In the genomic region with DNA sequence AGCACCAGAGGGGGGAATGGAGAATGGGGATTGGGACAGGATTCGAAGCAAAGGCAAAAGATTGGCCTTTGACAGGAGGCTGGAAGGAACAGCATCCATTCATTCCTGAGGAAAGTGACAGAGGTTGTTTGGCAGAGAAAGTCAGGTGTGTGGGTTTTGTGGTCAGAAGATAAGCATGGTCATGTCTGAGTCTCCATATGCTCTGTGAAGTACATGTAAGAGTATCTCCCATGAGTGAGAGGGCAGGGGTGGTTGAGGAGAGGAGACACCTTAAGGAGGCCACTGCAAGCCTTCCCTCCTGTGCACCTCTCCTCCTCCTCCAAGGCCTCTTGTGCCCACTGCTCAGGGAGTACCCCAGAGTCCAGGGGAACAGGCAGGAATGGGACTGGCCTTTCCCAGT, we compare ENCODE assay signal across 24 cellular contexts. TPM values are rescaled to one million over a fixed set of nuclear protein-coding genes. Genes with fewer than 3 reads are reported as not detected.
DNase-seq lines count a peak whose midpoint lies in the region; ATAC-seq, FAIRE-seq and TF ChIP-seq lines count a peak whose summit lies in the region.
"Had no signal": no experiment of that assay in that cellular context is flagged by ENCODE, and none has a peak within 500 bp of the region (broad histone marks: within the 10 kb centered on the region; RNA-seq: fewer than 3 reads in every experiment).

No MANE protein-coding gene starts in this region.

- DNase-seq in activated CD4-positive, alpha-beta T cell treated with anti-CD3 and anti-CD28 coated beads, Interleukin-2, amount 10 ng/mL, durations not matched to agents 24 days and 14 days: peak; percentile 42
- DNase-seq in activated CD4-positive, alpha-beta T cell treated with anti-CD3 and anti-CD28 coated beads for 48 hours: no peak
- DNase-seq in astrocyte (ENCODE audit: low read depth): peak; percentile 69
- no peak for DNase-seq in keratinocyte (ENCODE audit: low read depth, low spot score)
- no peak for DNase-seq in NCI-H774 (lab: John Stamatoyannopoulos, UW)
- DNase-seq in Karpas-422: no peak
- DNase-seq in WERI-Rb-1: no peak
- DNase-seq: BE2C; Calu3; CD4-positive, alpha-beta T cell; DMS53; GOT3; NCI-H1105 treated with DMSO at 0.1 percent for 48 hours; NCI-H187; NCI-H345; NCI-H69; SJCRH30 had no signal

- no peak for ATAC-seq in GM18858 (IDR thresholded peaks at IDR 0.05; ENCODE audit: unreplicated experiment)

- intact Hi-C loops in activated CD4-positive, alpha-beta T cell treated with anti-CD3 and anti-CD28 coated beads, Interleukin-2, amount 10 ng/mL, durations not matched to agents 24 days and 14 days (cut with micrococcal nuclease): no loop called here

- no peaks in the 10 kb centered on the region for H3K9me3 Mint-ChIP-seq in activated CD4-positive, alpha-beta T cell treated with anti-CD3 and anti-CD28 coated beads, Interleukin-2, amount 10 ng/mL, durations not matched to agents 24 days and 14 days
- H3K9me3 Mint-ChIP-seq in astrocyte (ENCODE audit: unreplicated experiment): peaks cover 3% of the 10 kb centered on the region
- H3K9me3 Mint-ChIP-seq: CD4-positive, alpha-beta T cell; IgD-negative memory B cell had no signal

- H3K27me3 ChIP-seq in astrocyte (ENCODE audit: insufficient read depth, low read length) (no peaks in the 10 kb centered on the region), keratinocyte (ENCODE audit: control insufficient read depth, extremely low read depth, insufficient read depth, low read length) (no peaks in the 10 kb centered on the region), Karpas-422 (ENCODE audit: low read length) (no peaks in the 10 kb centered on the region), WERI-Rb-1 (ENCODE audit: insufficient read depth, low read depth, severe bottlenecking) (no peaks in the 10 kb centered on the region)
- H3K27me3 ChIP-seq: BE2C, SJCRH30 had no signal

- FAIRE-seq in astrocyte (lab: Jason Lieb, UNC): peak; percentile 13
- FAIRE-seq in keratinocyte (lab: Jason Lieb, UNC): peak; percentile 87
- FAIRE-seq: G401.6 had no signal

- no peaks in the 10 kb centered on the region for H3K9me2 ChIP-seq in Karpas-422 (replicated peaks; ENCODE audit: insufficient read depth, low read length)

- H3K36me3 ChIP-seq in astrocyte (ENCODE audit: insufficient read depth, low read length) (no peaks in the 10 kb centered on the region), keratinocyte (ENCODE audit: control insufficient read depth in 2 of 2, extremely low read depth in 1 of 2, insufficient read depth in 2 of 2, low read length in 2 of 2) (no peaks in the 10 kb centered on the region), Karpas-422 (ENCODE audit: insufficient read depth, low read length) (no peaks in the 10 kb centered on the region), WERI-Rb-1 (no peaks in the 10 kb centered on the region)
- H3K36me3 ChIP-seq: BE2C, SJCRH30 had no signal

- H3K4me3 Mint-ChIP-seq in activated CD4-positive, alpha-beta T cell treated with anti-CD3 and anti-CD28 coated beads, Interleukin-2, amount 10 ng/mL, durations not matched to agents 24 days and 14 days: no peak overlapping the region
- H3K4me3 Mint-ChIP-seq in astrocyte (ENCODE audit: unreplicated experiment): no peak overlapping the region
- H3K4me3 Mint-ChIP-seq: CD4-positive, alpha-beta T cell; IgD-negative memory B cell had no signal

- H3K36me3 Mint-ChIP-seq in activated CD4-positive, alpha-beta T cell treated with anti-CD3 and anti-CD28 coated beads, Interleukin-2, amount 10 ng/mL, durations not matched to agents 24 days and 14 days (ENCODE audit: low read depth): no peaks in the 10 kb centered on the region
- H3K36me3 Mint-ChIP-seq in astrocyte (ENCODE audit: low read depth, unreplicated experiment): no peaks in the 10 kb centered on the region
- H3K36me3 Mint-ChIP-seq: IgD-negative memory B cell had no signal

- no peaks in the 10 kb centered on the region for H3K79me2 ChIP-seq in astrocyte (ENCODE audit: insufficient read depth, low read length)
- no peaks in the 10 kb centered on the region for H3K79me2 ChIP-seq in keratinocyte (ENCODE audit: control insufficient read depth, insufficient read depth, low read length)
- no peaks in the 10 kb centered on the region for H3K79me2 ChIP-seq in Karpas-422 (ENCODE audit: low read length)

- H4K20me1 ChIP-seq in astrocyte (ENCODE audit: insufficient read depth, low read length) (no peaks in the 10 kb centered on the region), keratinocyte (ENCODE audit: control insufficient read depth, extremely low read depth, insufficient read depth, low read length) (no peaks in the 10 kb centered on the region), Karpas-422 (ENCODE audit: insufficient read depth, low read depth, low read length) (no peaks in the 10 kb centered on the region)

- no peak for TF ChIP-seq CTCF in astrocyte (IDR thresholded peaks at IDR 0.05; ENCODE audit: insufficient read depth, low read depth, low read length)
- TF ChIP-seq CTCF in keratinocyte (optimal IDR thresholded peaks at IDR 0.05 in 1 of 3, IDR thresholded peaks at IDR 0.05 in 1 of 3, conservative IDR thresholded peaks at IDR 0.05 in 1 of 3; ENCODE audit: extremely low read depth in 1 of 3, insufficient read depth in 2 of 3, low read length in 3 of 3): no peak
- TF ChIP-seq CTCF in WERI-Rb-1 (IDR thresholded peaks at IDR 0.05; ENCODE audit: low read depth, low read length): no peak

- no peak overlapping the region for H3K27ac Mint-ChIP-seq in activated CD4-positive, alpha-beta T cell treated with anti-CD3 and anti-CD28 coated beads, Interleukin-2, amount 10 ng/mL, durations not matched to agents 24 days and 14 days
- H3K27ac Mint-ChIP-seq in astrocyte (ENCODE audit: unreplicated experiment): no peak overlapping the region
- H3K27ac Mint-ChIP-seq: CD4-positive, alpha-beta T cell; IgD-negative memory B cell had no signal

- dilution Hi-C loops in keratinocyte (cut with MboI; ENCODE audit: extremely low pct_ligation_motif_present, low sequenced_read_pairs): no loop called here

- peaks cover 12% of the 10 kb centered on the region for H3K27me3 Mint-ChIP-seq in activated CD4-positive, alpha-beta T cell treated with anti-CD3 and anti-CD28 coated beads, Interleukin-2, amount 10 ng/mL, durations not matched to agents 24 days and 14 days
- H3K27me3 Mint-ChIP-seq in astrocyte (ENCODE audit: low read depth, unreplicated experiment): no peaks in the 10 kb centered on the region

- H3K4me2 ChIP-seq in astrocyte (ENCODE audit: low read length): no peak overlapping the region
- peak overlapping the region; percentile 25 for H3K4me2 ChIP-seq in keratinocyte (ENCODE audit: control insufficient read depth, extremely low read depth, insufficient read depth, low read depth, low read length)
- H3K4me2 ChIP-seq in Karpas-422 (ENCODE audit: low read depth, low read length, poor library complexity, severe bottlenecking): no peak overlapping the region

- no peaks in the 10 kb centered on the region for H3K9me1 ChIP-seq in keratinocyte (ENCODE audit: control insufficient read depth, extremely low read depth, insufficient read depth, low read length)

- H3K4me3 ChIP-seq in astrocyte (ENCODE audit: insufficient read depth, low read depth, low read length) (no peak overlapping the region), keratinocyte (ENCODE audit: control insufficient read depth in 2 of 3, extremely low read depth in 1 of 3, insufficient read depth in 2 of 3, low read depth in 1 of 3, low read length in 3 of 3) (no peak overlapping the region), Karpas-422 (ENCODE audit: low read length) (no peak overlapping the region), WERI-Rb-1 (ENCODE audit: low read depth, low read length) (no peak overlapping the region)
- H3K4me3 ChIP-seq: SJCRH30 had no signal

- H3K27ac ChIP-seq in astrocyte (ENCODE audit: low read depth, low read length): no peak overlapping the region
- peak overlapping the region; percentile 25 for H3K27ac ChIP-seq in keratinocyte (ENCODE audit: control insufficient read depth, insufficient read depth, low read length)
- H3K27ac ChIP-seq in Karpas-422 (ENCODE audit: low read length): no peak overlapping the region
- no peak overlapping the region for H3K27ac ChIP-seq in WERI-Rb-1
- H3K27ac ChIP-seq: 22Rv1, RWPE1, SJCRH30 had no signal

- H2AFZ ChIP-seq in astrocyte (ENCODE audit: low read depth, low read length): no peak overlapping the region
- no peak overlapping the region for H2AFZ ChIP-seq in keratinocyte (ENCODE audit: control insufficient read depth, low read length)
- no peak overlapping the region for H2AFZ ChIP-seq in Karpas-422 (ENCODE audit: low read length)

- H3K9ac ChIP-seq in astrocyte (ENCODE audit: low read length) (no peak overlapping the region), keratinocyte (ENCODE audit: control insufficient read depth, extremely low read depth, insufficient read depth, low read length) (no peak overlapping the region), Karpas-422 (ENCODE audit: low read length) (no peak overlapping the region)

- H3K4me1 Mint-ChIP-seq in activated CD4-positive, alpha-beta T cell treated with anti-CD3 and anti-CD28 coated beads, Interleukin-2, amount 10 ng/mL, durations not matched to agents 24 days and 14 days: no peaks in the 10 kb centered on the region
- peaks cover 47% of the 10 kb centered on the region for H3K4me1 Mint-ChIP-seq in astrocyte (ENCODE audit: low read depth, unreplicated experiment)

- no peaks in the 10 kb centered on the region for H3K9me3 ChIP-seq in astrocyte (ENCODE audit: insufficient read depth, low read depth, low read length)
- no peaks in the 10 kb centered on the region for H3K9me3 ChIP-seq in keratinocyte (ENCODE audit: control insufficient read depth, low read depth, low read length)
- no peaks in the 10 kb centered on the region for H3K9me3 ChIP-seq in Karpas-422 (ENCODE audit: low read length)
- no peaks in the 10 kb centered on the region for H3K9me3 ChIP-seq in WERI-Rb-1 (ENCODE audit: severe bottlenecking)
- H3K9me3 ChIP-seq: BE2C, SJCRH30 had no signal

- peaks cover 13% of the 10 kb centered on the region for H3K4me1 ChIP-seq in astrocyte (ENCODE audit: insufficient read depth, low read length)
- H3K4me1 ChIP-seq in keratinocyte (ENCODE audit: control insufficient read depth, extremely low read depth, insufficient read depth, low read length): peaks cover 51% of the 10 kb centered on the region
- H3K4me1 ChIP-seq in Karpas-422 (ENCODE audit: low read length): peaks cover 21% of the 10 kb centered on the region
- H3K4me1 ChIP-seq: BE2C had no signal

RNA-seq across cellular contexts. Expression of a gene that starts 1.9 kb away (rescaled TPM):
- total RNA-seq in activated CD4-positive, alpha-beta T cell treated with anti-CD3 and anti-CD28 coated beads, Interleukin-2, amount 10 ng/mL, durations not matched to agents 24 days and 14 days: not detected in 2 replicates
- 2.5 and 3.1 TPM in 2 replicates for total RNA-seq in astrocyte
- 7.1 to 19.1 TPM (median 9.2 TPM) in 3 replicates for polyA plus RNA-seq in keratinocyte
- polyA plus RNA-seq in keratinocyte (2011; ENCODE audit: low read depth): 133 TPM
- 7.9 and 12.8 TPM in 2 replicates for polyA plus RNA-seq in keratinocyte (2011; cell fraction: cytosol; rRNA removed)
- polyA plus RNA-seq in keratinocyte (2011; cell fraction: nucleus; rRNA removed): 22.9 and 25.9 TPM in 2 replicates
- 7.1 and 111 TPM in 2 replicates for polyA plus RNA-seq in keratinocyte (2012; ENCODE audit: low replicate concordance)
- polyA minus RNA-seq in keratinocyte: 17.3 to 110 TPM (median 32.4 TPM) in 3 replicates
- polyA minus RNA-seq in keratinocyte (2011; cell fraction: cytosol; rRNA and poly(A)+ RNA removed): 18.8 TPM
- 50.1 and 53.8 TPM in 2 replicates for polyA minus RNA-seq in keratinocyte (2011; cell fraction: nucleus; rRNA and poly(A)+ RNA removed)
- total RNA-seq in Karpas-422 (2014; rRNA removed; shearing (Covaris generic); ENCODE audit: low replicate concordance): not detected in 2 replicates
- total RNA-seq: Calu3; CD4-positive, alpha-beta T cell; HT-29; SJCRH30 had no signal
- polyA plus RNA-seq: IgD-negative memory B cell had no signal

RNA-seq across cellular contexts. Expression of a gene that starts 20.0 kb away (rescaled TPM):
- total RNA-seq in activated CD4-positive, alpha-beta T cell treated with anti-CD3 and anti-CD28 coated beads, Interleukin-2, amount 10 ng/mL, durations not matched to agents 24 days and 14 days: 224 and 226 TPM in 2 replicates
- 243 and 260 TPM in 2 replicates for total RNA-seq in astrocyte
- 106 to 304 TPM (median 158 TPM) in 3 replicates for polyA plus RNA-seq in keratinocyte
- 365 TPM for polyA plus RNA-seq in keratinocyte (2011; ENCODE audit: low read depth)
- polyA plus RNA-seq in keratinocyte (2011; cell fraction: cytosol; rRNA removed): 246 and 248 TPM in 2 replicates
- 124 and 125 TPM in 2 replicates for polyA plus RNA-seq in keratinocyte (2011; cell fraction: nucleus; rRNA removed)
- 296 and 362 TPM in 2 replicates for polyA plus RNA-seq in keratinocyte (2012; ENCODE audit: low replicate concordance)
- polyA minus RNA-seq in keratinocyte: 169 to 252 TPM (median 221 TPM) in 3 replicates
- polyA minus RNA-seq in keratinocyte (2011; cell fraction: cytosol; rRNA and poly(A)+ RNA removed): 163 TPM
- 38.8 and 62.1 TPM in 2 replicates for polyA minus RNA-seq in keratinocyte (2011; cell fraction: nucleus; rRNA and poly(A)+ RNA removed)
- 374 and 767 TPM in 2 replicates for total RNA-seq in Karpas-422 (2014; rRNA removed; shearing (Covaris generic); ENCODE audit: low replicate concordance)

RNA-seq across cellular contexts. Expression of a gene that starts 25.6 kb away (rescaled TPM):
- not detected in 2 replicates for total RNA-seq in activated CD4-positive, alpha-beta T cell treated with anti-CD3 and anti-CD28 coated beads, Interleukin-2, amount 10 ng/mL, durations not matched to agents 24 days and 14 days
- total RNA-seq in astrocyte: not detected in 2 replicates
- 0.04 to 0.40 TPM (median 0.07 TPM) in 3 replicates for polyA plus RNA-seq in keratinocyte
- 0.22 TPM for polyA plus RNA-seq in keratinocyte (2011; ENCODE audit: low read depth)
- polyA plus RNA-seq in keratinocyte (2011; cell fraction: cytosol; rRNA removed): 0.06 TPM in 1 of 2 replicates, not detected in the other
- 1.1 and 1.4 TPM in 2 replicates for polyA plus RNA-seq in keratinocyte (2011; cell fraction: nucleus; rRNA removed)
- polyA plus RNA-seq in keratinocyte (2012; ENCODE audit: low replicate concordance): 0.16 and 1.3 TPM in 2 replicates
- polyA minus RNA-seq in keratinocyte: 1.2 to 1.4 TPM in 2 of 3 replicates, not detected in the other
- not detected for polyA minus RNA-seq in keratinocyte (2011; cell fraction: cytosol; rRNA and poly(A)+ RNA removed)
- 1.0 TPM in 1 of 2 replicates, not detected in the other for polyA minus RNA-seq in keratinocyte (2011; cell fraction: nucleus; rRNA and poly(A)+ RNA removed)
- total RNA-seq in Karpas-422 (2014; rRNA removed; shearing (Covaris generic); ENCODE audit: low replicate concordance): not detected in 2 replicates
- total RNA-seq: Calu3; CD4-positive, alpha-beta T cell; HT-29; LHCN-M2; SJCRH30 had no signal
- polyA plus RNA-seq: IgD-negative memory B cell had no signal

RNA-seq across cellular contexts. Expression of a gene that starts 36.0 kb away (rescaled TPM):
- total RNA-seq in activated CD4-positive, alpha-beta T cell treated with anti-CD3 and anti-CD28 coated beads, Interleukin-2, amount 10 ng/mL, durations not matched to agents 24 days and 14 days: not detected in 2 replicates
- 0.07 TPM in 1 of 2 replicates, not detected in the other for total RNA-seq in astrocyte
- polyA plus RNA-seq in keratinocyte: 0.06 to 0.45 TPM (median 0.26 TPM) in 3 replicates
- polyA plus RNA-seq in keratinocyte (2011; ENCODE audit: low read depth): 0.64 TPM
- polyA plus RNA-seq in keratinocyte (2011; cell fraction: cytosol; rRNA removed): 0.13 and 0.14 TPM in 2 replicates
- 0.83 and 1.2 TPM in 2 replicates for polyA plus RNA-seq in keratinocyte (2011; cell fraction: nucleus; rRNA removed)
- 0.05 and 0.95 TPM in 2 replicates for polyA plus RNA-seq in keratinocyte (2012; ENCODE audit: low replicate concordance)
- 0.13 TPM in 2 of 3 replicates, not detected in the other for polyA minus RNA-seq in keratinocyte
- not detected for polyA minus RNA-seq in keratinocyte (2011; cell fraction: cytosol; rRNA and poly(A)+ RNA removed)
- 0.11 and 0.23 TPM in 2 replicates for polyA minus RNA-seq in keratinocyte (2011; cell fraction: nucleus; rRNA and poly(A)+ RNA removed)
- not detected in 2 replicates for total RNA-seq in Karpas-422 (2014; rRNA removed; shearing (Covaris generic); ENCODE audit: low replicate concordance)
- total RNA-seq: Calu3; CD4-positive, alpha-beta T cell; HT-29; LHCN-M2; SJCRH30 had no signal
- polyA plus RNA-seq: IgD-negative memory B cell had no signal

Comparison
In these comparisons a context has a peak if more than half of its experiments do, and no peak if none do; other contexts are left out.
1. DNase-seq: peak in activated CD4-positive, alpha-beta T cell treated with anti-CD3 and anti-CD28 coated beads, Interleukin-2, amount 10 ng/mL, durations not matched to agents 24 days and 14 days (single experiment) and astrocyte (single experiment); none in activated CD4-positive, alpha-beta T cell treated with anti-CD3 and anti-CD28 coated beads for 48 hours (single experiment), keratinocyte (single experiment), NCI-H774 (single experiment), Karpas-422 (single experiment) and WERI-Rb-1 (single experiment).